13 cellular contexts compared by ENCODE assay signal in the genomic region with DNA sequence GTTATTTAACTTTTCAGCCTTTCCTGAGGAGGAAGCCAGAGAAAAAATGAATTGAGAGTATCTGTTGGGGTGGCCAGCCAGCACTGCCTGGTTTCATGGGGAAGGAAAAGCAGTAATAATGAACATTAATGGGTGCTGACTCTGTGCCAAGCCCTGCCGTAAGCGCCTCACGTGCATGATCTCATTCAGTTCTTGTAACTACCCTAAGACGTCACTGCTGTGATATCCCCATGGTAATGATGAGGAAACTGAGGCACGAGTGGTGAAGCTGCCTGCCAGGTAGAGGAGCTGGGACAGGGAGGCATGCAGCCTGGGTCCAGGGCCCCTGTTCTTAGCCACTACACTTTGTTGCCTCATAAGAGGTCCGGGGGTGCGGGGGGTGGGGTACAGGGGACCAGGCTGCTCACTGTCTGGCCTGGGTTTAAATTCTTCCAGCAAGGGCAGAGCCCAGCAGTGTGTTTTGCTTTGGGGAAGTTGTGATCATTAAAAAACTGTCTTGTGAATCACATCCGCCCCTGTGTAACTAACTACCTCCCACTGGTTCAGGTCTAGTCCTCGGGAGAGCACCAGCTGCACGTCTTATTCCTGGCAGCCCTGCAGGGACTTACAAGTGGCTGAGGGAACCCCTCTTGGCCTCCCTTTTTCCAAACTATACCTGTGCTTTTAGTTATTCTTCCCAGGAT.
A peak's percentile ranks its signal among the peaks of the same experiment; 100 is the strongest.
DNase-seq lines count a peak whose midpoint lies in the region; ATAC-seq and TF ChIP-seq lines count a peak whose summit lies in the region.
"Had no signal": no experiment of that assay in that cellular context is flagged by ENCODE, and none has a peak within 500 bp of the region (broad histone marks: within the 10 kb centered on the region; RNA-seq: fewer than 3 reads in every experiment).

No MANE protein-coding gene starts in this region.

- POLR2A ChIA-PET in activated CD4-positive, alpha-beta memory T cell treated with anti-CD3 and anti-CD28 coated beads for 36 hours (lab: Charles Lee), result interaction anchor here (0.9 kb wide), 1 partner anchor 12 kb away, joined by 3 read pairs; no protein-coding TSS in a partner anchor
- POLR2A ChIA-PET in CD4-positive, alpha-beta T cell (lab: Charles Lee), result no interaction called here

- H3K27me3 ChIP-seq in CD4-positive, alpha-beta T cell (ENCODE audit: control insufficient read depth, insufficient read depth, low read length), result no peaks in the 10 kb centered on the region
- H3K27me3 ChIP-seq: suprapubic skin had no signal

- peak overlapping the region; percentile 14 for H3K4me3 Mint-ChIP-seq in activated T-cell treated with anti-CD3 and anti-CD28 coated beads, Interleukin-2, amount 50 U/mL, for 4 hours
- no peak overlapping the region for H3K4me3 Mint-ChIP-seq in activated T-cell treated with anti-CD3 and anti-CD28 coated beads, Interleukin-2, amount 50 U/mL, for 72 hours
- H3K4me3 Mint-ChIP-seq in activated CD4-positive, alpha-beta memory T cell treated with anti-CD3 and anti-CD28 coated beads for 36 hours, result no peak overlapping the region
- H3K4me3 Mint-ChIP-seq in CD4-positive, alpha-beta T cell, result no peak overlapping the region

- H3K9me3 Mint-ChIP-seq in activated T-cell treated with anti-CD3 and anti-CD28 coated beads, Interleukin-2, amount 50 U/mL, for 4 hours, result no peaks in the 10 kb centered on the region
- H3K9me3 Mint-ChIP-seq in activated T-cell treated with anti-CD3 and anti-CD28 coated beads, Interleukin-2, amount 50 U/mL, for 72 hours, result no peaks in the 10 kb centered on the region
- H3K9me3 Mint-ChIP-seq in activated CD4-positive, alpha-beta memory T cell treated with anti-CD3 and anti-CD28 coated beads for 36 hours, result no peaks in the 10 kb centered on the region
- H3K9me3 Mint-ChIP-seq in CD4-positive, alpha-beta T cell, result no peaks in the 10 kb centered on the region

- peaks cover 12% of the 10 kb centered on the region for H3K36me3 Mint-ChIP-seq in activated T-cell treated with anti-CD3 and anti-CD28 coated beads, Interleukin-2, amount 50 U/mL, for 4 hours (ENCODE audit: insufficient read depth)
- H3K36me3 Mint-ChIP-seq in activated T-cell treated with anti-CD3 and anti-CD28 coated beads, Interleukin-2, amount 50 U/mL, for 72 hours (ENCODE audit: insufficient read depth in 2 of 2), result peaks cover 0 to 2% of the 10 kb centered on the region in 2 donors
- peaks cover 9% of the 10 kb centered on the region for H3K36me3 Mint-ChIP-seq in activated CD4-positive, alpha-beta memory T cell treated with anti-CD3 and anti-CD28 coated beads for 36 hours
- peaks cover 27% of the 10 kb centered on the region for H3K36me3 Mint-ChIP-seq in CD4-positive, alpha-beta T cell (ENCODE audit: low read depth)

- H3K27me3 Mint-ChIP-seq in activated T-cell treated with anti-CD3 and anti-CD28 coated beads, Interleukin-2, amount 50 U/mL, for 4 hours (ENCODE audit: low read depth), result no peaks in the 10 kb centered on the region
- H3K27me3 Mint-ChIP-seq in activated T-cell treated with anti-CD3 and anti-CD28 coated beads, Interleukin-2, amount 50 U/mL, for 72 hours (ENCODE audit: low read depth), result no peaks in the 10 kb centered on the region
- H3K27me3 Mint-ChIP-seq in activated CD4-positive, alpha-beta memory T cell treated with anti-CD3 and anti-CD28 coated beads for 36 hours, result no peaks in the 10 kb centered on the region
- H3K27me3 Mint-ChIP-seq in CD4-positive, alpha-beta T cell, result no peaks in the 10 kb centered on the region

- TF ChIP-seq CTCF in CD4-positive, alpha-beta T cell (IDR thresholded peaks at IDR 0.05), result no peak

- H3K9me3 ChIP-seq in CD4-positive, alpha-beta T cell (ENCODE audit: control insufficient read depth, low read length), result no peaks in the 10 kb centered on the region
- H3K9me3 ChIP-seq: suprapubic skin had no signal

- intact Hi-C loops in activated CD4-positive, alpha-beta memory T cell treated with anti-CD3 and anti-CD28 coated beads for 36 hours (cut with micrococcal nuclease), result no loop called here
- intact Hi-C loops in CD4-positive, alpha-beta T cell (cut with DNase I, micrococcal nuclease), result no loop called here

- ATAC-seq in activated T-cell treated with anti-CD3 and anti-CD28 coated beads, Interleukin-2, amount 50 U/mL, for 4 hours, result no peak
- no peak for ATAC-seq in activated T-cell treated with anti-CD3 and anti-CD28 coated beads, Interleukin-2, amount 50 U/mL, for 72 hours (replicated peaks in 1 of 2)
- ATAC-seq in CD4-positive, alpha-beta T cell (ENCODE audit: poor library complexity), result no peak
- no peak for ATAC-seq in GM18867 (IDR thresholded peaks at IDR 0.05; ENCODE audit: unreplicated experiment)

- H3K4me1 Mint-ChIP-seq in activated T-cell treated with anti-CD3 and anti-CD28 coated beads, Interleukin-2, amount 50 U/mL, for 4 hours (ENCODE audit: low read depth), result peaks cover 2% of the 10 kb centered on the region
- peaks cover 6% of the 10 kb centered on the region for H3K4me1 Mint-ChIP-seq in activated T-cell treated with anti-CD3 and anti-CD28 coated beads, Interleukin-2, amount 50 U/mL, for 72 hours (ENCODE audit: low read depth)
- no peaks in the 10 kb centered on the region for H3K4me1 Mint-ChIP-seq in activated CD4-positive, alpha-beta memory T cell treated with anti-CD3 and anti-CD28 coated beads for 36 hours (ENCODE audit: low read depth)
- no peaks in the 10 kb centered on the region for H3K4me1 Mint-ChIP-seq in CD4-positive, alpha-beta T cell (ENCODE audit: low read depth)

- DNase-seq in activated T-cell treated with anti-CD3 and anti-CD28 coated beads, Interleukin-2, amount 50 U/mL, for 4 hours, result no peak
- no peak for DNase-seq in activated T-cell treated with anti-CD3 and anti-CD28 coated beads, Interleukin-2, amount 50 U/mL, for 72 hours
- DNase-seq in NCI-H2029 (lab: John Stamatoyannopoulos, UW), result peak; percentile 32
- DNase-seq in dermis blood vessel endothelial cell, result peak; percentile 89
- no peak for DNase-seq in activated CD4-positive, alpha-beta memory T cell treated with anti-CD3 and anti-CD28 coated beads for 36 hours
- DNase-seq in CD4-positive, alpha-beta T cell, result no peak
- no peak for DNase-seq in DMS79 treated with DMSO at 0.1 percent for 48 hours (lab: John Stamatoyannopoulos, UW)
- DNase-seq: NCI-H1436 treated with DMSO at 0.1 percent for 48 hours; stimulated activated CD4-positive, alpha-beta T cell treated with anti-CD3 and anti-CD28 coated beads, Interleukin-12 subunit alpha, Interleukin-12 subunit beta, amount 100 ng/mL, for 4 hours; T-helper 2 cell had no signal

- H3K27ac Mint-ChIP-seq in activated T-cell treated with anti-CD3 and anti-CD28 coated beads, Interleukin-2, amount 50 U/mL, for 72 hours, result no peak overlapping the region
- H3K27ac Mint-ChIP-seq in activated CD4-positive, alpha-beta memory T cell treated with anti-CD3 and anti-CD28 coated beads for 36 hours, result no peak overlapping the region
- H3K27ac Mint-ChIP-seq in CD4-positive, alpha-beta T cell, result no peak overlapping the region

- H3K27ac ChIP-seq in CD4-positive, alpha-beta T cell (ENCODE audit: low read depth, low read length), result no peak overlapping the region
- H3K27ac ChIP-seq: epithelial cell of prostate, suprapubic skin had no signal

- CTCF ChIA-PET in activated CD4-positive, alpha-beta memory T cell treated with anti-CD3 and anti-CD28 coated beads for 36 hours (lab: Charles Lee), result no interaction called here
- CTCF ChIA-PET in CD4-positive, alpha-beta T cell (lab: Charles Lee), result no interaction called here

Comparison
In these comparisons a context has a peak if more than half of its experiments do, and no peak if none do; other contexts are left out.
1. DNase-seq: peak in NCI-H2029 (single experiment) and dermis blood vessel endothelial cell (single experiment); none in activated T-cell treated with anti-CD3 and anti-CD28 coated beads, Interleukin-2, amount 50 U/mL, for 4 hours (single experiment), activated T-cell treated with anti-CD3 and anti-CD28 coated beads, Interleukin-2, amount 50 U/mL, for 72 hours (0 of 2), activated CD4-positive, alpha-beta memory T cell treated with anti-CD3 and anti-CD28 coated beads for 36 hours (single experiment), CD4-positive, alpha-beta T cell (0 of 10) and DMS79 treated with DMSO at 0.1 percent for 48 hours (single experiment).